Comparison of ENCODE assay signal across 1 cellular context in the genomic region with DNA sequence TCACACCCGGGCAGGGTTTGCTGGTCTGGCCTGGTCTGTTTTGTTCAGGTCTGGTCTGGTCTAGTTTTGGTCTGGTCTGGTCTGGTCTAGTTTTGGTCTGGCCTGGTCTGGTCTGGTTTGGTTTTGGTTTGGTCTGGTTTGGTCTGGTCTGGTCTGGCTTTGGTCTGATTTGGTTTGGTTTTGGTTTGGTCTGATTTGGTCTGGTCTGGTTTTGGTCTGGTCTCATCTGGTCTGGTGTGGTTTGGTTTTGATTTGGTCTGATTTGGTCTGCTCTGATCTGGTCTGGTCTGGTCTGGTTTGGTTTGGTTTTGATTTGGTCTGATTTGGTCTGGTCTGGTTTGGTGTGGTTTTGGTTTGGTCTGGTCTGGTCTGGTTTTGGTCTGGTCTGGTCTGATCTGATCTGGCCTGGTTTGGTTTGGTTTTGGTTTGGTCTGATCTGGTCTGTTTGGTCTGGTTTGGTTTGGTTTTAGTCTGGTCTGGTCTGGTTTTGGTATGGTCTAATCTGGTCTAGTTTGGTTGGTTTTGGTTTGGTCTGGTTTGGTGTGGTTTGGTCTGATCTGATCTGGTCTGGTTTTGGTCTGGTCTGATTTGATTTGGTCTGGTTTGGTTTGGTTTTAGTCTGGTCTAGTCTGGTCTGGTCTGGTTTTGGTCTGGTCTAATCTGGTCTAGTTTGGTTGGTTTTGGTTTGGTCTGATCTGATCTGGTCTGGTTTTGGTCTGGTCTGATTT.
TF ChIP-seq lines count a peak whose summit lies in the region.

No MANE protein-coding gene starts in this region.

TF ChIP-seq in K562, 482 proteins besides CTCF, POLR2A, EP300 and RAD21 (continues in another document):
- TF ChIP-seq MTA3 (IDR thresholded peaks at IDR 0.05; ENCODE audit: borderline replicate concordance) (no peak), ESRRB (CRISPR knock-in tag; IDR thresholded peaks at IDR 0.05; ENCODE audit: borderline replicate concordance) (no peak), ZNF274 (IDR thresholded peaks at IDR 0.05; ENCODE audit: borderline replicate concordance, low read depth, low read length) (no peak), ZNF778 (CRISPR knock-in tag; IDR thresholded peaks at IDR 0.05) (no peak), ZBTB40 (IDR thresholded peaks at IDR 0.05) (no peak), ZBTB40 (CRISPR knock-in tag; IDR thresholded peaks at IDR 0.05) (no peak), KLF6 (CRISPR knock-in tag; IDR thresholded peaks at IDR 0.05; ENCODE audit: borderline replicate concordance) (no peak), KAT8 (IDR thresholded peaks at IDR 0.05; ENCODE audit: low read depth) (no peak), MTA1 (IDR thresholded peaks at IDR 0.05; ENCODE audit: borderline replicate concordance) (no peak), ZNF3 (CRISPR knock-in tag; IDR thresholded peaks at IDR 0.05) (no peak), HSF4 (CRISPR knock-in tag; IDR thresholded peaks at IDR 0.05; ENCODE audit: borderline replicate concordance) (no peak), GABPB1 (CRISPR knock-in tag; IDR thresholded peaks at IDR 0.05) (no peak), RBM15 (IDR thresholded peaks at IDR 0.05; ENCODE audit: insufficient read depth, low read length) (no peak), IFI16 (CRISPR knock-in tag; IDR thresholded peaks at IDR 0.05) (no peak), MNT (conservative IDR thresholded peaks at IDR 0.05) (no peak), RBFOX2 (IDR thresholded peaks at IDR 0.05; ENCODE audit: low read depth, low read length) (no peak), ADNP (tag; IDR thresholded peaks at IDR 0.05) (no peak), ARID2 (IDR thresholded peaks at IDR 0.05) (no peak), NEUROD1 (IDR thresholded peaks at IDR 0.05; ENCODE audit: borderline replicate concordance, low read depth, low read length, partially characterized antibody) (no peak), ZNF696 (CRISPR knock-in tag; conservative IDR thresholded peaks at IDR 0.05) (no peak), ASH1L (IDR thresholded peaks at IDR 0.05; ENCODE audit: borderline replicate concordance, low read depth, partially characterized antibody) (peak; percentile 24), GTF2E2 (tag; IDR thresholded peaks at IDR 0.05) (no peak), ZSCAN32 (CRISPR knock-in tag; IDR thresholded peaks at IDR 0.05) (no peak), LARP7 (IDR thresholded peaks at IDR 0.05) (peak; percentile 50; the same call in 1 of the 2 replicates), ZNF766 (CRISPR knock-in tag; conservative IDR thresholded peaks at IDR 0.05) (no peak), EHMT2 (IDR thresholded peaks at IDR 0.05) (0 out of 2 replicates have a peak, but pooled peaks have one; percentile 22), DEAF1 (CRISPR knock-in tag; IDR thresholded peaks at IDR 0.05) (no peak), ZNF561 (CRISPR knock-in tag; conservative IDR thresholded peaks at IDR 0.05) (no peak), TBP (optimal IDR thresholded peaks at IDR 0.05; ENCODE audit: low read depth, low read length) (no peak), BCOR (IDR thresholded peaks at IDR 0.05) (peak; percentile 63; the same call in 1 of the 2 replicates), KLF1 (tag; IDR thresholded peaks at IDR 0.05) (no peak), SIX5 (IDR thresholded peaks at IDR 0.05; ENCODE audit: borderline replicate concordance in 1 of 2, insufficient read depth in 1 of 2, low read depth in 1 of 2, low read length in 2 of 2) (peak in 1 of 2 experiments; percentile 12; a peak in 1 of 4 replicates), ZNF57 (CRISPR knock-in tag; IDR thresholded peaks at IDR 0.05) (no peak), HDGF (IDR thresholded peaks at IDR 0.05) (no peak), HES1 (IDR thresholded peaks at IDR 0.05; ENCODE audit: low read depth) (no peak), XRCC3 (IDR thresholded peaks at IDR 0.05) (no peak), CREBBP (IDR thresholded peaks at IDR 0.05; ENCODE audit: low read depth, low read length) (no peak)
- TF ChIP-seq, protein P1, sequence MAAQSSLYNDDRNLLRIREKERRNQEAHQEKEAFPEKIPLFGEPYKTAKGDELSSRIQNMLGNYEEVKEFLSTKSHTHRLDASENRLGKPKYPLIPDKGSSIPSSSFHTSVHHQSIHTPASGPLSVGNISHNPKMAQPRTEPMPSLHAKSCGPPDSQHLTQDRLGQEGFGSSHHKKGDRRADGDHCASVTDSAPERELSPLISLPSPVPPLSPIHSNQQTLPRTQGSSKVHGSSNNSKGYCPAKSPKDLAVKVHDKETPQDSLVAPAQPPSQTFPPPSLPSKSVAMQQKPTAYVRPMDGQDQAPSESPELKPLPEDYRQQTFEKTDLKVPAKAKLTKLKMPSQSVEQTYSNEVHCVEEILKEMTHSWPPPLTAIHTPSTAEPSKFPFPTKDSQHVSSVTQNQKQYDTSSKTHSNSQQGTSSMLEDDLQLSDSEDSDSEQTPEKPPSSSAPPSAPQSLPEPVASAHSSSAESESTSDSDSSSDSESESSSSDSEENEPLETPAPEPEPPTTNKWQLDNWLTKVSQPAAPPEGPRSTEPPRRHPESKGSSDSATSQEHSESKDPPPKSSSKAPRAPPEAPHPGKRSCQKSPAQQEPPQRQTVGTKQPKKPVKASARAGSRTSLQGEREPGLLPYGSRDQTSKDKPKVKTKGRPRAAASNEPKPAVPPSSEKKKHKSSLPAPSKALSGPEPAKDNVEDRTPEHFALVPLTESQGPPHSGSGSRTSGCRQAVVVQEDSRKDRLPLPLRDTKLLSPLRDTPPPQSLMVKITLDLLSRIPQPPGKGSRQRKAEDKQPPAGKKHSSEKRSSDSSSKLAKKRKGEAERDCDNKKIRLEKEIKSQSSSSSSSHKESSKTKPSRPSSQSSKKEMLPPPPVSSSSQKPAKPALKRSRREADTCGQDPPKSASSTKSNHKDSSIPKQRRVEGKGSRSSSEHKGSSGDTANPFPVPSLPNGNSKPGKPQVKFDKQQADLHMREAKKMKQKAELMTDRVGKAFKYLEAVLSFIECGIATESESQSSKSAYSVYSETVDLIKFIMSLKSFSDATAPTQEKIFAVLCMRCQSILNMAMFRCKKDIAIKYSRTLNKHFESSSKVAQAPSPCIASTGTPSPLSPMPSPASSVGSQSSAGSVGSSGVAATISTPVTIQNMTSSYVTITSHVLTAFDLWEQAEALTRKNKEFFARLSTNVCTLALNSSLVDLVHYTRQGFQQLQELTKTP (IDR thresholded peaks at IDR 0.05; ENCODE audit: low read depth in 1 of 2, partially characterized antibody in 2 of 2) = no peak
- TF ChIP-seq, protein P2, sequence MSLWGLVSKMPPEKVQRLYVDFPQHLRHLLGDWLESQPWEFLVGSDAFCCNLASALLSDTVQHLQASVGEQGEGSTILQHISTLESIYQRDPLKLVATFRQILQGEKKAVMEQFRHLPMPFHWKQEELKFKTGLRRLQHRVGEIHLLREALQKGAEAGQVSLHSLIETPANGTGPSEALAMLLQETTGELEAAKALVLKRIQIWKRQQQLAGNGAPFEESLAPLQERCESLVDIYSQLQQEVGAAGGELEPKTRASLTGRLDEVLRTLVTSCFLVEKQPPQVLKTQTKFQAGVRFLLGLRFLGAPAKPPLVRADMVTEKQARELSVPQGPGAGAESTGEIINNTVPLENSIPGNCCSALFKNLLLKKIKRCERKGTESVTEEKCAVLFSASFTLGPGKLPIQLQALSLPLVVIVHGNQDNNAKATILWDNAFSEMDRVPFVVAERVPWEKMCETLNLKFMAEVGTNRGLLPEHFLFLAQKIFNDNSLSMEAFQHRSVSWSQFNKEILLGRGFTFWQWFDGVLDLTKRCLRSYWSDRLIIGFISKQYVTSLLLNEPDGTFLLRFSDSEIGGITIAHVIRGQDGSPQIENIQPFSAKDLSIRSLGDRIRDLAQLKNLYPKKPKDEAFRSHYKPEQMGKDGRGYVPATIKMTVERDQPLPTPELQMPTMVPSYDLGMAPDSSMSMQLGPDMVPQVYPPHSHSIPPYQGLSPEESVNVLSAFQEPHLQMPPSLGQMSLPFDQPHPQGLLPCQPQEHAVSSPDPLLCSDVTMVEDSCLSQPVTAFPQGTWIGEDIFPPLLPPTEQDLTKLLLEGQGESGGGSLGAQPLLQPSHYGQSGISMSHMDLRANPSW (CRISPR knock-in tag; IDR thresholded peaks at IDR 0.05) = no peak
- TF ChIP-seq, protein P3, sequence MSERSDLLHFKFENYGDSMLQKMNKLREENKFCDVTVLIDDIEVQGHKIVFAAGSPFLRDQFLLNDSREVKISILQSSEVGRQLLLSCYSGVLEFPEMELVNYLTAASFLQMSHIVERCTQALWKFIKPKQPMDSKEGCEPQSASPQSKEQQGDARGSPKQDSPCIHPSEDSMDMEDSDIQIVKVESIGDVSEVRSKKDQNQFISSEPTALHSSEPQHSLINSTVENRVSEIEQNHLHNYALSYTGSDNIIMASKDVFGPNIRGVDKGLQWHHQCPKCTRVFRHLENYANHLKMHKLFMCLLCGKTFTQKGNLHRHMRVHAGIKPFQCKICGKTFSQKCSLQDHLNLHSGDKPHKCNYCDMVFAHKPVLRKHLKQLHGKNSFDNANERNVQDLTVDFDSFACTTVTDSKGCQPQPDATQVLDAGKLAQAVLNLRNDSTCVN (CRISPR knock-in tag; IDR thresholded peaks at IDR 0.05) = 0 out of 2 replicates have a peak, but pooled peaks have one; percentile 32
